Comparison of ENCODE assay signal across 1 cellular context in the genomic region with DNA sequence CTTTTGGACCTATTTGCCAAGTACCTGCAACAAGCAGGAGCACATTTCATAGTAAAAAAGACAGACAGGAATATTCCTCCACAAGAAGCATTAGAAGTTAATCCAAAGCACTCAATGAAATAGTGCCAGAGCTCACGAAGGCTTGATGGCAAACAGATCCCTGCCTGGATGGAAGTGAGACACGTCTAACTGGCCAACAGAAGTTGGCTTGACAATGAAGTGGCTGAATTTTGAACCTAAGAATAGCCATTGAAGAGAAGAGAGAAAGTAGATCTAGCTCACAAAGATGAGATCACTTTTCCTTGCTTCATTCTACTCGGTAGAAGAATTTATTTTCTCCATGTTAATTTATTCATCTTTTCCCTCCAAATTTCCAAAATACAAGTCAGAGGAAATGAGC.
TF ChIP-seq lines count a peak whose summit lies in the region.

No MANE protein-coding gene starts in this region.

TF ChIP-seq in GM23338, 12 proteins besides CTCF, POLR2A, EP300 and RAD21 (continued from another document):
- TF ChIP-seq, protein P1, sequence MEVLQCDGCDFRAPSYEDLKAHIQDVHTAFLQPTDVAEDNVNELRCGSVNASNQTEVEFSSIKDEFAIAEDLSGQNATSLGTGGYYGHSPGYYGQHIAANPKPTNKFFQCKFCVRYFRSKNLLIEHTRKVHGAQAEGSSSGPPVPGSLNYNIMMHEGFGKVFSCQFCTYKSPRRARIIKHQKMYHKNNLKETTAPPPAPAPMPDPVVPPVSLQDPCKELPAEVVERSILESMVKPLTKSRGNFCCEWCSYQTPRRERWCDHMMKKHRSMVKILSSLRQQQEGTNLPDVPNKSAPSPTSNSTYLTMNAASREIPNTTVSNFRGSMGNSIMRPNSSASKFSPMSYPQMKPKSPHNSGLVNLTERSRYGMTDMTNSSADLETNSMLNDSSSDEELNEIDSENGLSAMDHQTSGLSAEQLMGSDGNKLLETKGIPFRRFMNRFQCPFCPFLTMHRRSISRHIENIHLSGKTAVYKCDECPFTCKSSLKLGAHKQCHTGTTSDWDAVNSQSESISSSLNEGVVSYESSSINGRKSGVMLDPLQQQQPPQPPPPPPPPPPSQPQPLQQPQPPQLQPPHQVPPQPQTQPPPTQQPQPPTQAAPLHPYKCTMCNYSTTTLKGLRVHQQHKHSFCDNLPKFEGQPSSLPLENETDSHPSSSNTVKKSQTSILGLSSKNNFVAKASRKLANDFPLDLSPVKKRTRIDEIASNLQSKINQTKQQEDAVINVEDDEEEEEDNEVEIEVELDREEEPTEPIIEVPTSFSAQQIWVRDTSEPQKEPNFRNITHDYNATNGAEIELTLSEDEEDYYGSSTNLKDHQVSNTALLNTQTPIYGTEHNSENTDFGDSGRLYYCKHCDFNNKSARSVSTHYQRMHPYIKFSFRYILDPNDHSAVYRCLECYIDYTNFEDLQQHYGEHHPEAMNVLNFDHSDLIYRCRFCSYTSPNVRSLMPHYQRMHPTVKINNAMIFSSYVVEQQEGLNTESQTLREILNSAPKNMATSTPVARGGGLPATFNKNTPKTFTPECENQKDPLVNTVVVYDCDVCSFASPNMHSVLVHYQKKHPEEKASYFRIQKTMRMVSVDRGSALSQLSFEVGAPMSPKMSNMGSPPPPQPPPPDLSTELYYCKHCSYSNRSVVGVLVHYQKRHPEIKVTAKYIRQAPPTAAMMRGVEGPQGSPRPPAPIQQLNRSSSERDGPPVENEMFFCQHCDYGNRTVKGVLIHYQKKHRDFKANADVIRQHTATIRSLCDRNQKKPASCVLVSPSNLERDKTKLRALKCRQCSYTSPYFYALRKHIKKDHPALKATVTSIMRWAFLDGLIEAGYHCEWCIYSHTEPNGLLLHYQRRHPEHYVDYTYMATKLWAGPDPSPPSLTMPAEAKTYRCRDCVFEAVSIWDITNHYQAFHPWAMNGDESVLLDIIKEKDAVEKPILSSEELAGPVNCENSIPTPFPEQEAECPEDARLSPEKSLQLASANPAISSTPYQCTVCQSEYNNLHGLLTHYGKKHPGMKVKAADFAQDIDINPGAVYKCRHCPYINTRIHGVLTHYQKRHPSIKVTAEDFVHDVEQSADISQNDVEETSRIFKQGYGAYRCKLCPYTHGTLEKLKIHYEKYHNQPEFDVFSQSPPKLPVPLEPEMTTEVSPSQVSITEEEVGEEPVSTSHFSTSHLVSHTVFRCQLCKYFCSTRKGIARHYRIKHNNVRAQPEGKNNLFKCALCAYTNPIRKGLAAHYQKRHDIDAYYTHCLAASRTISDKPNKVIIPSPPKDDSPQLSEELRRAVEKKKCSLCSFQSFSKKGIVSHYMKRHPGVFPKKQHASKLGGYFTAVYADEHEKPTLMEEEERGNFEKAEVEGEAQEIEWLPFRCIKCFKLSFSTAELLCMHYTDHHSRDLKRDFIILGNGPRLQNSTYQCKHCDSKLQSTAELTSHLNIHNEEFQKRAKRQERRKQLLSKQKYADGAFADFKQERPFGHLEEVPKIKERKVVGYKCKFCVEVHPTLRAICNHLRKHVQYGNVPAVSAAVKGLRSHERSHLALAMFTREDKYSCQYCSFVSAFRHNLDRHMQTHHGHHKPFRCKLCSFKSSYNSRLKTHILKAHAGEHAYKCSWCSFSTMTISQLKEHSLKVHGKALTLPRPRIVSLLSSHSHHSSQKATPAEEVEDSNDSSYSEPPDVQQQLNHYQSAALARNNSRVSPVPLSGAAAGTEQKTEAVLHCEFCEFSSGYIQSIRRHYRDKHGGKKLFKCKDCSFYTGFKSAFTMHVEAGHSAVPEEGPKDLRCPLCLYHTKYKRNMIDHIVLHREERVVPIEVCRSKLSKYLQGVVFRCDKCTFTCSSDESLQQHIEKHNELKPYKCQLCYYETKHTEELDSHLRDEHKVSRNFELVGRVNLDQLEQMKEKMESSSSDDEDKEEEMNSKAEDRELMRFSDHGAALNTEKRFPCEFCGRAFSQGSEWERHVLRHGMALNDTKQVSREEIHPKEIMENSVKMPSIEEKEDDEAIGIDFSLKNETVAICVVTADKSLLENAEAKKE (CRISPR knock-in tag; IDR thresholded peaks at IDR 0.05): no peak
- TF ChIP-seq, protein P2, sequence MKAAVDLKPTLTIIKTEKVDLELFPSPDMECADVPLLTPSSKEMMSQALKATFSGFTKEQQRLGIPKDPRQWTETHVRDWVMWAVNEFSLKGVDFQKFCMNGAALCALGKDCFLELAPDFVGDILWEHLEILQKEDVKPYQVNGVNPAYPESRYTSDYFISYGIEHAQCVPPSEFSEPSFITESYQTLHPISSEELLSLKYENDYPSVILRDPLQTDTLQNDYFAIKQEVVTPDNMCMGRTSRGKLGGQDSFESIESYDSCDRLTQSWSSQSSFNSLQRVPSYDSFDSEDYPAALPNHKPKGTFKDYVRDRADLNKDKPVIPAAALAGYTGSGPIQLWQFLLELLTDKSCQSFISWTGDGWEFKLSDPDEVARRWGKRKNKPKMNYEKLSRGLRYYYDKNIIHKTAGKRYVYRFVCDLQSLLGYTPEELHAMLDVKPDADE (IDR thresholded peaks at IDR 0.05): no peak
- TF ChIP-seq EZH2 (IDR thresholded peaks at IDR 0.05; ENCODE audit: low read depth, unreplicated experiment): no peak
- TF ChIP-seq, protein P3, sequence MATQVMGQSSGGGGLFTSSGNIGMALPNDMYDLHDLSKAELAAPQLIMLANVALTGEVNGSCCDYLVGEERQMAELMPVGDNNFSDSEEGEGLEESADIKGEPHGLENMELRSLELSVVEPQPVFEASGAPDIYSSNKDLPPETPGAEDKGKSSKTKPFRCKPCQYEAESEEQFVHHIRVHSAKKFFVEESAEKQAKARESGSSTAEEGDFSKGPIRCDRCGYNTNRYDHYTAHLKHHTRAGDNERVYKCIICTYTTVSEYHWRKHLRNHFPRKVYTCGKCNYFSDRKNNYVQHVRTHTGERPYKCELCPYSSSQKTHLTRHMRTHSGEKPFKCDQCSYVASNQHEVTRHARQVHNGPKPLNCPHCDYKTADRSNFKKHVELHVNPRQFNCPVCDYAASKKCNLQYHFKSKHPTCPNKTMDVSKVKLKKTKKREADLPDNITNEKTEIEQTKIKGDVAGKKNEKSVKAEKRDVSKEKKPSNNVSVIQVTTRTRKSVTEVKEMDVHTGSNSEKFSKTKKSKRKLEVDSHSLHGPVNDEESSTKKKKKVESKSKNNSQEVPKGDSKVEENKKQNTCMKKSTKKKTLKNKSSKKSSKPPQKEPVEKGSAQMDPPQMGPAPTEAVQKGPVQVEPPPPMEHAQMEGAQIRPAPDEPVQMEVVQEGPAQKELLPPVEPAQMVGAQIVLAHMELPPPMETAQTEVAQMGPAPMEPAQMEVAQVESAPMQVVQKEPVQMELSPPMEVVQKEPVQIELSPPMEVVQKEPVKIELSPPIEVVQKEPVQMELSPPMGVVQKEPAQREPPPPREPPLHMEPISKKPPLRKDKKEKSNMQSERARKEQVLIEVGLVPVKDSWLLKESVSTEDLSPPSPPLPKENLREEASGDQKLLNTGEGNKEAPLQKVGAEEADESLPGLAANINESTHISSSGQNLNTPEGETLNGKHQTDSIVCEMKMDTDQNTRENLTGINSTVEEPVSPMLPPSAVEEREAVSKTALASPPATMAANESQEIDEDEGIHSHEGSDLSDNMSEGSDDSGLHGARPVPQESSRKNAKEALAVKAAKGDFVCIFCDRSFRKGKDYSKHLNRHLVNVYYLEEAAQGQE (IDR thresholded peaks at IDR 0.05; ENCODE audit: unreplicated experiment): no peak
